ENCODE assay signal across 8 cellular contexts in the genomic region with DNA sequence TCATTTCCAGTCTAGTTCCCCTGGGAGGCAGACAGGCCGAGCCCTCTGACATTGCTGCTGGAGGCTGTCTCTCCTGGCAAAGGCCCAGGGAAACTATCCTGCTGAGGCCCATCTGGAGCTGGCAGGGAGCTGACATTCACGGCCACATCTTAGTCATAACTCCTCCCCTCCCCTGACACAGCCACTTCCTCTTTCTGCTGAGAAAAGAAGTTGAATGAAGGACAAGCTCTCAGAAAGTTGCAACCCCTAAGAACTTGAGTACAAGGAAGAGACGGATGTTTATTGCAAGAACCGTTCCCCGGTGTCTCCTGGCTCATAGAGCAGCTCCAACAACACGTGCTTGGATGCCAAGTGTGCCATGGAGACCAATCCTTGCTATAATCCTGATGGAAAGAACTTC. TPM values are rescaled to one million over a fixed set of nuclear protein-coding genes. Genes with fewer than 3 reads are reported as not detected.
DNase-seq lines count a peak whose midpoint lies in the region; ATAC-seq and TF ChIP-seq lines count a peak whose summit lies in the region.
"Not testable (repeated sequence)": the region's sequence is repeated elsewhere in the genome, so short reads cannot be mapped to it uniquely, and the experiment has no call there.

No MANE protein-coding gene starts in this region.

- not testable (repeated sequence) for H3F3A ChIP-seq in GM23338 (replicated peaks; ENCODE audit: low read depth)

- not testable (repeated sequence) for H3K4me3 ChIP-seq in GM23338; thyroid gland (replicated peaks in 1 of 3)

- intact Hi-C loops in thyroid gland (cut with DNase I), result not testable (repeated sequence)

- not testable (repeated sequence) for H4K20me1 ChIP-seq in GM23338 (replicated peaks; ENCODE audit: insufficient read depth)

- not testable (repeated sequence) for H3K4me2 ChIP-seq in GM23338

- H3K27ac ChIP-seq in GM23338 (ENCODE audit: low read depth); thyroid gland: not testable (repeated sequence)

- H3K4me1 ChIP-seq in GM23338 (ENCODE audit: insufficient read depth); thyroid gland: not testable (repeated sequence)

- H3K36me3 Mint-ChIP-seq in GM23338 (ENCODE audit: low read depth); activated T-cell treated with anti-CD3 and anti-CD28 coated beads, Interleukin-2, amount 50 U/mL, for 72 hours (ENCODE audit: insufficient read depth in 2 of 2): not testable (repeated sequence)

- not testable (repeated sequence) for H3K9me3 ChIP-seq in thyroid gland

- not testable (repeated sequence) for H3K9me2 ChIP-seq in GM23338 (ENCODE audit: insufficient read depth)

- not testable (repeated sequence) for H3K9me3 Mint-ChIP-seq in GM23338; activated T-cell treated with anti-CD3 and anti-CD28 coated beads, Interleukin-2, amount 50 U/mL, for 72 hours

- DNase-seq in GM04503 (ENCODE audit: low read depth), result peak; percentile 65
- peak; percentile 7 for DNase-seq in GM23338 (ENCODE audit: low spot score)
- DNase-seq in HS-5 (ENCODE audit: low read depth), result peak; percentile 29
- peak; percentile 85 for DNase-seq in RKO (ENCODE audit: low spot score)
- peak; percentile 51 to 67 for DNase-seq in activated T-cell treated with anti-CD3 and anti-CD28 coated beads, Interleukin-2, amount 50 U/mL, for 72 hours
- peak; percentile 89 for DNase-seq in fibroblast of peridontal ligament (ENCODE audit: extremely low read depth)
- DNase-seq in occipital lobe (lab: John Stamatoyannopoulos, UW), result peak; percentile 59
- DNase-seq in thyroid gland, result peak; percentile 62 to 77

- H3K27ac Mint-ChIP-seq in GM23338, result peak overlapping the region; percentile 48; the same call in 1 of the 2 replicates
- H3K27ac Mint-ChIP-seq in activated T-cell treated with anti-CD3 and anti-CD28 coated beads, Interleukin-2, amount 50 U/mL, for 72 hours, result not testable (repeated sequence)

- not testable (repeated sequence) for H3K36me3 ChIP-seq in GM23338 (ENCODE audit: insufficient read depth); thyroid gland

- not testable (repeated sequence) for H3K79me2 ChIP-seq in GM23338 (replicated peaks; ENCODE audit: insufficient read depth)

- 3 to 21% methylated on average over 4 to 6 of the region's 6 CpGs for WGBS in thyroid gland, 2 donors

- H3K4me1 Mint-ChIP-seq in GM23338, result not testable (repeated sequence)
- peaks cover 18% of the 10 kb centered on the region for H3K4me1 Mint-ChIP-seq in activated T-cell treated with anti-CD3 and anti-CD28 coated beads, Interleukin-2, amount 50 U/mL, for 72 hours (ENCODE audit: low read depth)

- not testable (repeated sequence) for H3K4me3 Mint-ChIP-seq in GM23338
- peak overlapping the region; percentile 37 to 50 for H3K4me3 Mint-ChIP-seq in activated T-cell treated with anti-CD3 and anti-CD28 coated beads, Interleukin-2, amount 50 U/mL, for 72 hours

- H3K27me3 ChIP-seq in GM23338 (ENCODE audit: insufficient read depth); thyroid gland: not testable (repeated sequence)

- TF ChIP-seq POLR2A in thyroid gland (IDR thresholded peaks at IDR 0.05), result not testable (repeated sequence)

- not testable (repeated sequence) for H2AFZ ChIP-seq in GM23338

- H3K27me3 Mint-ChIP-seq in GM23338 (ENCODE audit: insufficient read depth, low read depth, poor library complexity); activated T-cell treated with anti-CD3 and anti-CD28 coated beads, Interleukin-2, amount 50 U/mL, for 72 hours (ENCODE audit: low read depth): not testable (repeated sequence)

- peak; percentile 56 for ATAC-seq in GM23338
- peak; percentile 83 to 95 for ATAC-seq in activated T-cell treated with anti-CD3 and anti-CD28 coated beads, Interleukin-2, amount 50 U/mL, for 72 hours (replicated peaks in 1 of 2)

- TF ChIP-seq CTCF in GM23338 (conservative IDR thresholded peaks at IDR 0.05; ENCODE audit: low read depth in 2 of 2); thyroid gland (IDR thresholded peaks at IDR 0.05): not testable (repeated sequence)

RNA-seq across cellular contexts. Expression of a gene that starts 21.1 kb away (rescaled TPM):
- total RNA-seq in GM23338 (2014; rRNA removed; shearing (Covaris generic)), result 3.3 and 9.1 TPM in 2 replicates
- 6.8 and 8.7 TPM in 2 replicates for polyA plus RNA-seq in GM23338 (2016; fragmentation: Nextera tagmentation; extraction: Ambion mirVana)
- total RNA-seq in activated T-cell treated with anti-CD3 and anti-CD28 coated beads, Interleukin-2, amount 50 U/mL, for 72 hours, result 10 to 100 TPM; 11.0 to 14.5 TPM
- total RNA-seq in occipital lobe, result 3.3 TPM
- 1 to 10 TPM; 2.7 to 5.3 (median 4.4) TPM for total RNA-seq in thyroid gland

Comparison
In these comparisons a context has a peak if more than half of its experiments do, and no peak if none do; other contexts are left out.
1. DNase-seq: peak in every context shown above with its lines; median percentile 89 in fibroblast of peridontal ligament; 85 in RKO; 70 in thyroid gland; 65 in GM04503; 59 in activated T-cell treated with anti-CD3 and anti-CD28 coated beads, Interleukin-2, amount 50 U/mL, for 72 hours; 59 in occipital lobe; 29 in HS-5; 7 in GM23338.